ENCODE assay signal across 1 cellular context in the genomic region with DNA sequence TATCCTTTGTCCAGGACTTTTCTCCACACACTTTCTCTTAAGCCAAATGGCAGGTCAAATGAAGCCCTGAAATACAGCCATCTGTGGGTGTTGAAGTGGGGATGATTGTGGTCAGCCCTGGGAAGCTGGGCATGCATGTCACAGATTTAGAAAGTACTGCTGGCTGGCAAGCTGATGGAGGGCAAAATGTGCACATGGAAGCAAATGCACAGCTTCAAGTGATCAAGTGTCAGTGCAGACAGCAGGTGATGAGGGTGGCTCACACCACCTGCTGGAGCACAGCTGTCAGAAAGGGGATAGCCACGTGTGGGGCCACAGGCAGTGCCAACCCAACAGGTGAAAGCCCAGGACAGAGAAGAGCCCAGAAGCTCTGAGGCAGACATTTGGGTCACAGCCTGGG.
TF ChIP-seq lines count a peak whose summit lies in the region.

No MANE protein-coding gene starts in this region.

TF ChIP-seq in GM12878, 131 proteins besides CTCF, POLR2A, EP300 and RAD21 (continued from another document):
- TF ChIP-seq RELB (IDR thresholded peaks at IDR 0.05; ENCODE audit: low read depth): no peak
- TF ChIP-seq RCOR1 (conservative IDR thresholded peaks at IDR 0.05; ENCODE audit: low read depth, low read length): no peak
- TF ChIP-seq MEF2B (IDR thresholded peaks at IDR 0.05; ENCODE audit: partially characterized antibody, poor library complexity, severe bottlenecking): no peak
- no peak for TF ChIP-seq SMC3 (IDR thresholded peaks at IDR 0.05; ENCODE audit: borderline replicate concordance, low read length)
- TF ChIP-seq, protein P1, sequence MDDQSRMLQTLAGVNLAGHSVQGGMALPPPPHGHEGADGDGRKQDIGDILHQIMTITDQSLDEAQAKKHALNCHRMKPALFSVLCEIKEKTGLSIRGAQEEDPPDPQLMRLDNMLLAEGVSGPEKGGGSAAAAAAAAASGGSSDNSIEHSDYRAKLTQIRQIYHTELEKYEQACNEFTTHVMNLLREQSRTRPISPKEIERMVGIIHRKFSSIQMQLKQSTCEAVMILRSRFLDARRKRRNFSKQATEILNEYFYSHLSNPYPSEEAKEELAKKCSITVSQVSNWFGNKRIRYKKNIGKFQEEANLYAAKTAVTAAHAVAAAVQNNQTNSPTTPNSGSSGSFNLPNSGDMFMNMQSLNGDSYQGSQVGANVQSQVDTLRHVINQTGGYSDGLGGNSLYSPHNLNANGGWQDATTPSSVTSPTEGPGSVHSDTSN (IDR thresholded peaks at IDR 0.05; ENCODE audit: insufficient replicate concordance, low read depth, low read length): no peak
- no peak for TF ChIP-seq MTA3 (IDR thresholded peaks at IDR 0.05; ENCODE audit: borderline replicate concordance, low read length)
- no peak for TF ChIP-seq ZNF592 (IDR thresholded peaks at IDR 0.05)
- no peak for TF ChIP-seq CHD2 (IDR thresholded peaks at IDR 0.05; ENCODE audit: borderline replicate concordance, low read depth, low read length)
- TF ChIP-seq, protein P2, sequence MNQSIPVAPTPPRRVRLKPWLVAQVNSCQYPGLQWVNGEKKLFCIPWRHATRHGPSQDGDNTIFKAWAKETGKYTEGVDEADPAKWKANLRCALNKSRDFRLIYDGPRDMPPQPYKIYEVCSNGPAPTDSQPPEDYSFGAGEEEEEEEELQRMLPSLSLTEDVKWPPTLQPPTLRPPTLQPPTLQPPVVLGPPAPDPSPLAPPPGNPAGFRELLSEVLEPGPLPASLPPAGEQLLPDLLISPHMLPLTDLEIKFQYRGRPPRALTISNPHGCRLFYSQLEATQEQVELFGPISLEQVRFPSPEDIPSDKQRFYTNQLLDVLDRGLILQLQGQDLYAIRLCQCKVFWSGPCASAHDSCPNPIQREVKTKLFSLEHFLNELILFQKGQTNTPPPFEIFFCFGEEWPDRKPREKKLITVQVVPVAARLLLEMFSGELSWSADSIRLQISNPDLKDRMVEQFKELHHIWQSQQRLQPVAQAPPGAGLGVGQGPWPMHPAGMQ (IDR thresholded peaks at IDR 0.05; ENCODE audit: borderline replicate concordance): no peak
- no peak for TF ChIP-seq TCF7 (IDR thresholded peaks at IDR 0.05; ENCODE audit: borderline replicate concordance)
- TF ChIP-seq ATF7 (IDR thresholded peaks at IDR 0.05; ENCODE audit: low read depth): no peak
- TF ChIP-seq BCLAF1 (IDR thresholded peaks at IDR 0.05): no peak
